In the genomic region with DNA sequence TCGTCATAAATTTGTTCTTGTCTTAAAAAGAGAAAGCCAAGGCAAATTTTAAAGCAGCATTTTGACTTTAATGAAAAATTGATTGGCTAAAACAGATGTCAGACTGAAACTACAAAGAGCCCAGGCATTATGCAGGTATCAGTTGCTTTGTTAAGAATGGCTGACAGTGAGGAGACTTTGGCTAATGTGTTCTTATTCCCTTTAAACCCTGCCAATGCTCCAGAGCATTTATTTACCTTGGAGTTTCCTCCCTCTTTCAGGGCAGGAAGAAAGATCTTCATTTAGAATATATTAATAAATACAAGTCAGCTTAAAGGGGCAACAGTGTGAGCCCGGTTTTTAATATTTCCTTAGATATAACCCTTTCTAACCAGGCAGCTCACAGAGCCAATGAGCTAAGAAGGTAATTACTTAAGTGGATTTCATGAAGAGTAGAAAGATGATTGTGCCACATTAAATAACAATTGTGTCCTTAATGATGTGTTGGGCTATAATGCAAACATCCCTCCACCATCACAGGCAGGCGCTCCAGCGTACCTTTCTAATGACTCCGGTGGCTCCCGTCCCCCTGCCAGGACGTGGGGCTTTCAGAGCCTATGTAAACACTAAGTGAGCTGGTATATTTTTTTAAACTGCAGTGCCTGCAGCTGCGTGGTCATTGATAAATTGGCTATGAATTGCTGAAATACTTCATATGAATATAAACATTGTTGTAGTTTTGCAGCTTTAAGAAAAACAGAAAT, we compare ENCODE assay signal across 31 cellular contexts.
A peak's percentile ranks its signal among the peaks of the same experiment; 100 is the strongest.
DNase-seq lines count a peak whose midpoint lies in the region; ATAC-seq, FAIRE-seq and TF ChIP-seq lines count a peak whose summit lies in the region.
"Had no signal": no experiment of that assay in that cellular context is flagged by ENCODE, and none has a peak within 500 bp of the region (broad histone marks: within the 10 kb centered on the region; RNA-seq: fewer than 3 reads in every experiment).

No MANE protein-coding gene starts in this region.

- H3K27me3 ChIP-seq in dorsolateral prefrontal cortex: no peaks in the 10 kb centered on the region
- H3K27me3 ChIP-seq: breast epithelium, stomach had no signal

- in situ Hi-C loops in G401 (cut with HindIII; ENCODE audit: low sequenced_read_pairs): no loop called here

- no peak for ATAC-seq in sciatic nerve
- ATAC-seq: A549; activated CD8-positive, alpha-beta T cell treated with anti-CD3 and anti-CD28 coated beads, Interleukin-2, amount 10 ng/mL, durations not matched to agents 7 days and 5 days; effector memory CD8-positive, alpha-beta T cell; lower lobe of right lung; mucosa of descending colon; natural killer cell treated with Interleukin-12 subunit alpha and Interleukin-12 subunit beta and Interleukin-15 and Interleukin-18, amount 100 ng/mL, for 72 hours; T-helper 17 cell had no signal

- intact Hi-C loops in dorsolateral prefrontal cortex (cut with DNase I): loop anchor here (5.0 to 10.0 kb wide), 6 partner anchors 72 to 368 kb away; partner anchors contain the start of gene POU3F3 (in 1 of the 2)
- intact Hi-C loops in sciatic nerve (cut with DNase I): no loop called here

- TF ChIP-seq CTCF in D721Med (IDR thresholded peaks at IDR 0.05; ENCODE audit: insufficient read depth, missing control alignments) (no peak), dorsolateral prefrontal cortex (IDR thresholded peaks at IDR 0.05 in 54 of 56, conservative IDR thresholded peaks at IDR 0.05 in 2 of 56; ENCODE audit: low read depth in 1 of 56, partially characterized antibody in 56 of 56) (no peak)

- no peak for FAIRE-seq in D721Med (lab: Jason Lieb, UNC)
- FAIRE-seq: A549, colon, GM19239 had no signal

- peak overlapping the region in 47 of 59 donors; percentile 8 to 96 (median 90) for H3K27ac ChIP-seq in dorsolateral prefrontal cortex
- H3K27ac ChIP-seq: A549, breast epithelium, HL-60, lower lobe of right lung, SK-N-MC, stomach had no signal

- peak overlapping the region in 6 of 59 donors; percentile 1 to 55 (median 45) for H3K4me3 ChIP-seq in dorsolateral prefrontal cortex
- H3K4me3 ChIP-seq: A549, breast epithelium, lower lobe of right lung, mucosa of descending colon, SK-N-MC, smooth muscle cell, stomach had no signal

- DNase-seq in D721Med (ENCODE audit: insufficient read length, low spot score) (peak; percentile 16), NCI-H128 (lab: John Stamatoyannopoulos, UW; ENCODE audit: unreplicated experiment) (peak; percentile 13), NCI-H345 treated with DMSO at 0.1 percent for 48 hours (lab: John Stamatoyannopoulos, UW; ENCODE audit: unreplicated experiment) (peak; percentile 77), dorsolateral prefrontal cortex (no peak), G401 (ENCODE audit: low spot score) (no peak), superior temporal gyrus (ENCODE audit: extremely low spot score) (no peak), foreskin melanocyte (no peak), sciatic nerve (ENCODE audit: low spot score) (no peak)
- DNase-seq: activated CD8-positive, alpha-beta T cell treated with anti-CD3 and anti-CD28 coated beads, Interleukin-2, amount 10 ng/mL, durations not matched to agents 7 days and 5 days; amygdala; DMS79; effector memory CD8-positive, alpha-beta T cell; head of caudate nucleus; kidney glomerular epithelial cell; lower lobe of right lung; mucosa of descending colon; NCI-H2107; NCI-H524; OCI-M1; stimulated activated CD4-positive, alpha-beta T cell treated with anti-CD3 and anti-CD28 coated beads, Interleukin-1b, Interleukin-23, amount 100 ng/mL, for 48 hours; stimulated activated CD8-positive, alpha-beta memory T cell treated with anti-CD3 and anti-CD28 coated beads, Interleukin-4, amount 100 ng/mL, for 48 hours; stomach; T-helper 17 cell had no signal

Comparison
In these comparisons a context has a peak if more than half of its experiments do, and no peak if none do; other contexts are left out.
1. DNase-seq: peak in D721Med (single experiment), NCI-H128 (single experiment) and NCI-H345 treated with DMSO at 0.1 percent for 48 hours (single experiment); none in dorsolateral prefrontal cortex (0 of 10), G401 (single experiment), superior temporal gyrus (single experiment), foreskin melanocyte (single experiment) and sciatic nerve (single experiment).